ENCODE assay signal across 36 cellular contexts in genomic region chr20:16939051-16939450, GRCh38.
"Had no signal": no experiment of that assay in that cellular context is flagged by ENCODE, and none has a peak within 500 bp of the region (broad histone marks: within the 10 kb centered on the region; RNA-seq: fewer than 3 reads in every experiment).

No MANE protein-coding gene starts in this region.

- H3K27me3 Mint-ChIP-seq: activated naive CD4-positive, alpha-beta T cell treated with anti-CD3 and anti-CD28 coated beads, Interleukin-2, amount 10 ng/mL, durations not matched to agents 7 days and 5 days; activated naive CD4-positive, alpha-beta T cell treated with anti-CD3 and anti-CD28 coated beads, Interleukin-2, amount 50 U/mL, for 24 hours; activated naive CD8-positive, alpha-beta T cell; activated naive CD8-positive, alpha-beta T cell treated with anti-CD3 and anti-CD28 coated beads for 36 hours; activated naive CD8-positive, alpha-beta T cell treated with anti-CD3 and anti-CD28 coated beads, Interleukin-2, amount 10 ng/mL, durations not matched to agents 7 days and 5 days; activated naive CD8-positive, alpha-beta T cell treated with anti-CD3 and anti-CD28 coated beads, Interleukin-2, amount 50 U/mL, for 24 hours; activated T-cell treated with anti-CD3 and anti-CD28 coated beads, Interleukin-2, amount 50 U/mL, for 24 hours; activated T-helper 17 cell treated with anti-CD3 and anti-CD28 coated beads, Interleukin-2, amount 50 U/mL, for 72 hours; central memory CD8-positive, alpha-beta T cell had no signal

- H3K36me3 Mint-ChIP-seq: activated naive CD4-positive, alpha-beta T cell treated with anti-CD3 and anti-CD28 coated beads, Interleukin-2, amount 10 ng/mL, durations not matched to agents 7 days and 5 days; activated naive CD4-positive, alpha-beta T cell treated with anti-CD3 and anti-CD28 coated beads, Interleukin-2, amount 50 U/mL, for 24 hours; activated naive CD4-positive, alpha-beta T cell treated with anti-CD3 and anti-CD28 coated beads, Interleukin-2, amount 50 U/mL, for 72 hours; activated naive CD8-positive, alpha-beta T cell; activated naive CD8-positive, alpha-beta T cell treated with anti-CD3 and anti-CD28 coated beads for 36 hours; activated naive CD8-positive, alpha-beta T cell treated with anti-CD3 and anti-CD28 coated beads, Interleukin-2, amount 10 ng/mL, durations not matched to agents 7 days and 5 days; brain had no signal

- ATAC-seq: activated naive CD4-positive, alpha-beta T cell treated with anti-CD3 and anti-CD28 coated beads, Interleukin-2, amount 50 U/mL, for 72 hours; activated naive CD8-positive, alpha-beta T cell treated with anti-CD3 and anti-CD28 coated beads, Interleukin-2, amount 50 U/mL, for 24 hours; activated T-cell treated with anti-CD3 and anti-CD28 coated beads, Interleukin-2, amount 50 U/mL, for 4 hours; activated T-cell treated with anti-CD3 and anti-CD28 coated beads, Interleukin-2, amount 50 U/mL, for 72 hours; activated T-helper 17 cell treated with anti-CD3 and anti-CD28 coated beads, Interleukin-2, amount 50 U/mL, for 72 hours; body of pancreas had no signal

- H3K4me3 Mint-ChIP-seq: activated naive CD4-positive, alpha-beta T cell treated with anti-CD3 and anti-CD28 coated beads for 36 hours; activated naive CD4-positive, alpha-beta T cell treated with anti-CD3 and anti-CD28 coated beads, Interleukin-2, amount 10 ng/mL, durations not matched to agents 7 days and 5 days; activated naive CD4-positive, alpha-beta T cell treated with anti-CD3 and anti-CD28 coated beads, Interleukin-2, amount 50 U/mL, for 24 hours; activated naive CD8-positive, alpha-beta T cell; activated naive CD8-positive, alpha-beta T cell treated with anti-CD3 and anti-CD28 coated beads for 36 hours; activated naive CD8-positive, alpha-beta T cell treated with anti-CD3 and anti-CD28 coated beads, Interleukin-2, amount 10 ng/mL, durations not matched to agents 7 days and 5 days; activated naive CD8-positive, alpha-beta T cell treated with anti-CD3 and anti-CD28 coated beads, Interleukin-2, amount 50 U/mL, for 24 hours; activated T-cell treated with anti-CD3 and anti-CD28 coated beads, Interleukin-2, amount 50 U/mL, for 24 hours; activated T-cell treated with anti-CD3 and anti-CD28 coated beads, Interleukin-2, amount 50 U/mL, for 4 hours; activated T-cell treated with anti-CD3 and anti-CD28 coated beads, Interleukin-2, amount 50 U/mL, for 72 hours; activated T-helper 1 cell treated with anti-CD3 and anti-CD28 coated beads, Interleukin-12 subunit alpha, Interleukin-12 subunit beta, Interleukin-2, Interleukin-4 antibody, amounts not matched to agents 30 ng/mL and 10 ng/mL and 1 ng/mL, durations not matched to agents 14 hours and 24 hours and 36 hours; activated T-helper 17 cell treated with anti-CD3 and anti-CD28 coated beads, Interleukin-2, amount 50 U/mL, for 72 hours; brain; central memory CD8-positive, alpha-beta T cell had no signal

- DNase-seq: activated effector memory CD4-positive, alpha-beta T cell treated with anti-CD3 and anti-CD28 coated beads, Interleukin-2, amount 50 U/mL, for 16 hours; activated effector memory CD4-positive, alpha-beta T cell treated with Interleukin-2 at 50 U/mL for 16 hours; activated gamma-delta T cell; activated gamma-delta T cell treated with Interleukin-2 at 50 U/mL for 16 hours; activated naive CD4-positive, alpha-beta T cell; activated naive CD4-positive, alpha-beta T cell treated with anti-CD3 and anti-CD28 coated beads for 36 hours; activated naive CD4-positive, alpha-beta T cell treated with anti-CD3 and anti-CD28 coated beads, Interleukin-2, amount 10 ng/mL, durations not matched to agents 7 days and 5 days; activated naive CD4-positive, alpha-beta T cell treated with anti-CD3 and anti-CD28 coated beads, Interleukin-2, amount 50 U/mL, for 16 hours; activated naive CD4-positive, alpha-beta T cell treated with Interleukin-2 at 50 U/mL for 16 hours; activated naive CD8-positive, alpha-beta T cell treated with anti-CD3 and anti-CD28 coated beads for 36 hours; activated naive CD8-positive, alpha-beta T cell treated with anti-CD3 and anti-CD28 coated beads, Interleukin-2, amount 10 ng/mL, durations not matched to agents 7 days and 5 days; activated naive CD8-positive, alpha-beta T cell treated with anti-CD3 and anti-CD28 coated beads, Interleukin-2, amount 50 U/mL, for 24 hours; activated T-cell treated with anti-CD3 and anti-CD28 coated beads, Interleukin-2, amount 50 U/mL, for 24 hours; activated T-cell treated with anti-CD3 and anti-CD28 coated beads, Interleukin-2, amount 50 U/mL, for 4 hours; activated T-cell treated with anti-CD3 and anti-CD28 coated beads, Interleukin-2, amount 50 U/mL, for 48 hours; activated T-cell treated with anti-CD3 and anti-CD28 coated beads, Interleukin-2, amount 50 U/mL, for 72 hours; adrenal gland; amniotic stem cell; amygdala; anterior cingulate cortex; aorta; body of pancreas; brain microvascular endothelial cell; caudate nucleus; central memory CD4-positive, alpha-beta T cell; cerebellar nuclear complex had no signal

- H3K9me3 ChIP-seq: adrenal gland, ascending aorta, body of pancreas, breast epithelium had no signal

- H3K4me1 Mint-ChIP-seq: activated naive CD4-positive, alpha-beta T cell treated with anti-CD3 and anti-CD28 coated beads, Interleukin-2, amount 10 ng/mL, durations not matched to agents 7 days and 5 days; activated naive CD4-positive, alpha-beta T cell treated with anti-CD3 and anti-CD28 coated beads, Interleukin-2, amount 50 U/mL, for 24 hours; activated naive CD8-positive, alpha-beta T cell treated with anti-CD3 and anti-CD28 coated beads for 36 hours; activated naive CD8-positive, alpha-beta T cell treated with anti-CD3 and anti-CD28 coated beads, Interleukin-2, amount 10 ng/mL, durations not matched to agents 7 days and 5 days; activated naive CD8-positive, alpha-beta T cell treated with anti-CD3 and anti-CD28 coated beads, Interleukin-2, amount 50 U/mL, for 24 hours; activated T-helper 17 cell treated with anti-CD3 and anti-CD28 coated beads, Interleukin-2, amount 50 U/mL, for 72 hours; brain; central memory CD8-positive, alpha-beta T cell had no signal

- H3K27ac Mint-ChIP-seq: activated naive CD4-positive, alpha-beta T cell treated with anti-CD3 and anti-CD28 coated beads for 36 hours; activated naive CD4-positive, alpha-beta T cell treated with anti-CD3 and anti-CD28 coated beads, Interleukin-2, amount 10 ng/mL, durations not matched to agents 7 days and 5 days; activated naive CD4-positive, alpha-beta T cell treated with anti-CD3 and anti-CD28 coated beads, Interleukin-2, amount 50 U/mL, for 24 hours; activated naive CD4-positive, alpha-beta T cell treated with anti-CD3 and anti-CD28 coated beads, Interleukin-2, amount 50 U/mL, for 72 hours; activated naive CD8-positive, alpha-beta T cell; activated naive CD8-positive, alpha-beta T cell treated with anti-CD3 and anti-CD28 coated beads for 36 hours; activated naive CD8-positive, alpha-beta T cell treated with anti-CD3 and anti-CD28 coated beads, Interleukin-2, amount 10 ng/mL, durations not matched to agents 7 days and 5 days; activated naive CD8-positive, alpha-beta T cell treated with anti-CD3 and anti-CD28 coated beads, Interleukin-2, amount 50 U/mL, for 24 hours; activated T-cell treated with anti-CD3 and anti-CD28 coated beads, Interleukin-2, amount 50 U/mL, for 24 hours; activated T-cell treated with anti-CD3 and anti-CD28 coated beads, Interleukin-2, amount 50 U/mL, for 72 hours; activated T-helper 1 cell treated with anti-CD3 and anti-CD28 coated beads, Interleukin-12 subunit alpha, Interleukin-12 subunit beta, Interleukin-2, Interleukin-4 antibody, amounts not matched to agents 30 ng/mL and 10 ng/mL and 1 ng/mL, durations not matched to agents 14 hours and 24 hours and 36 hours; activated T-helper 17 cell treated with anti-CD3 and anti-CD28 coated beads, Interleukin-2, amount 50 U/mL, for 72 hours; activated T-helper 2 cell treated with anti-CD3 and anti-CD28 coated beads, Interferon-gamma antibody, Interleukin-2, Interleukin-4, amounts not matched to agents 10 μg/mL and 5 μg/mL and 100 μg/mL, durations not matched to agents 14 hours and 24 hours and 36 hours; brain had no signal
